In the genomic region with DNA sequence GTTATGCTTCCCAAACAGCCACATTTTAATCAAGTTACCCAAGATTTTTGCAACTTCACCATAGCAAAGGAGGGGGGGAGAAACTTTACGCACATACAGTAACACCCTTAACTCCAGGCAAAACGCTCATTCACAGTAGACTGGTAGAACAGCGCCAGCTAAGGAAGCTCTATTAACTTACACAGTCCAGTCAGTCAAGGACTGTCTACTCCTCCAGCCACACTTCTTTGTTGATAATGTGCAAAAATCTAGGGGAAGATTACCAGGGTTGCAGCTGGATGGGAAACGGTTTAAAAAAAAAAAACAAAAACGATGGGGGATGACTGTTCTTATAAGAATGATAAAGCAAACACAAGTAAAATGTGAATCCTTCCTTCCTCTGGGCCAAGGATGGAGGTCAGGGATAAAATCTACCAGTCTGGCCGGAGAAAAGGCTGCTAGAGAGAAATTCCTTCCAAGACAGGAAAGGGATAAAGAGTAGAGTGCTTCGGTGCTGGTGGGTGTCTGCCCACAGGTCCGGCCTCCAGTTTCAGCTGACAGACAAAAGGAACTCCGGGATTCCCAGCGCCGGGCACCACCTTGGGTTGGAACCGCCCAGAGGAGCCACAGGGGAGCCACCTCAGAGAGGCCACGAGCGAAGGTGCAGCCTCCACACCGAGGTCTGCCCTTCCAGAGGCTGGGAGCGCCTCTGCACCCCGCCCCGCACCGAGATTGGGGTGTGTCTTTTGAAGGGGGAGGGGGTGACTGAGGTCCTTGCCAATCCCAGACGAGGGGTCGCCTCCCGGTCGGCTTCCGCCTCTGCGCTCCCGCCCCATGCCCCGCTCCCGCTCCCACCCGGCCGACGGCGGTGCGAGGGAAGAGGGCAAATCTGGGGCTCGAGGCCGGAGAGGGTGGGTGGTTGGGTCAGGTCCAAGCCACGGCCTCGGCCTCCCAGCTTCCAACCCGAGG, we compare ENCODE assay signal across 7 cellular contexts. TPM values are rescaled to one million over a fixed set of nuclear protein-coding genes. Genes with fewer than 3 reads are reported as not detected.
DNase-seq lines count a peak whose midpoint lies in the region; ATAC-seq and TF ChIP-seq lines count a peak whose summit lies in the region.

No MANE protein-coding gene starts in this region.

- H3K27ac ChIP-seq in psoas muscle: peak overlapping the region; percentile 90

- TF ChIP-seq CTCF in psoas muscle (IDR thresholded peaks at IDR 0.05): no peak

- ATAC-seq in GM19468 (IDR thresholded peaks at IDR 0.05; ENCODE audit: extremely low read depth, unreplicated experiment) (peak; percentile 1), HG03521 (IDR thresholded peaks at IDR 0.05; ENCODE audit: unreplicated experiment) (peak; percentile 18), psoas muscle (peak; percentile 41 to 65 (median 54))

- intact Hi-C loops in psoas muscle (cut with DNase I): loop anchor here (10.0 kb wide), 2 partner anchors 223 to 377 kb away; no protein-coding TSS in a partner anchor

- H3K27me3 ChIP-seq in psoas muscle (ENCODE audit: insufficient read depth in 3 of 3, low read length in 2 of 3): no peaks in the 10 kb centered on the region

- H3K4me1 ChIP-seq in psoas muscle: peaks cover 22% of the 10 kb centered on the region

- no peaks in the 10 kb centered on the region for H3K9me3 ChIP-seq in psoas muscle

- H3K36me3 ChIP-seq in psoas muscle (ENCODE audit: insufficient read depth in 1 of 2, low read depth in 1 of 2): peaks cover 0 to 3% of the 10 kb centered on the region in 2 donors

- 1 to 4% (median 2%) methylated on average over 19 to 38 of the region's 38 CpGs for WGBS in psoas muscle, 3 donors

- H3K4me3 ChIP-seq in psoas muscle: peak overlapping the region; percentile 83

- DNase-seq in EL: peak; percentile 67
- peak; percentile 10 for DNase-seq in NCI-H82 treated with DMSO at 0.1 percent for 48 hours (lab: John Stamatoyannopoulos, UW; ENCODE audit: unreplicated experiment)
- peak; percentile 83 for DNase-seq in astrocyte of the hippocampus (ENCODE audit: low read depth, low spot score)
- DNase-seq in hepatic stellate cell (ENCODE audit: low spot score): peak; percentile 57
- no peak for DNase-seq in psoas muscle

RNA-seq across cellular contexts. Expression of gene ANKRD50, which starts 0.8 kb away (rescaled TPM):
- total RNA-seq in psoas muscle: 1 to 10 TPM; 2.9 to 7.0 (median 4.8) TPM
- 1 to 10 TPM in 2 of 3 donors, under 1 TPM in 1; 0.66 to 3.1 (median 1.4) TPM for polyA plus RNA-seq in psoas muscle

Comparison
In these comparisons a context has a peak if more than half of its experiments do, and no peak if none do; other contexts are left out.
1. DNase-seq: peak in EL (single experiment), NCI-H82 treated with DMSO at 0.1 percent for 48 hours (single experiment), astrocyte of the hippocampus (single experiment) and hepatic stellate cell (single experiment); none in psoas muscle (0 of 2).
2. ATAC-seq: peak in every context shown above with its lines; median percentile 54 in psoas muscle; 18 in HG03521; 1 in GM19468.